Comparison of ENCODE assay signal across 2 cellular contexts in genomic region chr7:112012266-112012665, GRCh38.
TF ChIP-seq lines count a peak whose summit lies in the region.

No MANE protein-coding gene starts in this region.

TF ChIP-seq in SK-N-SH, 30 proteins besides CTCF, POLR2A, EP300 and RAD21 (continued from another document):
- TF ChIP-seq ZBTB33 (IDR thresholded peaks at IDR 0.05; ENCODE audit: borderline replicate concordance, low read depth) (no peak), RCOR1 (IDR thresholded peaks at IDR 0.05; ENCODE audit: low read length) (no peak), TAF1 (IDR thresholded peaks at IDR 0.05; ENCODE audit: borderline replicate concordance, low read depth, low read length) (no peak), EZH2phosphoT487 (IDR thresholded peaks at IDR 0.05; ENCODE audit: borderline replicate concordance, low read depth) (no peak), GATA2 (CRISPR knock-in tag; IDR thresholded peaks at IDR 0.05) (no peak), MXI1 (IDR thresholded peaks at IDR 0.05; ENCODE audit: low read depth, low read length) (no peak), GABPA (IDR thresholded peaks at IDR 0.05; ENCODE audit: low read depth) (no peak)

TF ChIP-seq in liver, 16 proteins besides CTCF, POLR2A, EP300 and RAD21 (continued from another document):
- no peak for TF ChIP-seq REST (IDR thresholded peaks at IDR 0.05)
- TF ChIP-seq ZBTB33 (IDR thresholded peaks at IDR 0.05): no peak
